ENCODE assay signal across 1 cellular context in genomic region chr6:116680880-116681672, GRCh38.
TF ChIP-seq lines count a peak whose summit lies in the region.

KPNA5 (plus strand) TSS chr6:116681211; CDS start chr6:116681335, 124 bp downstream.

TF ChIP-seq in HepG2, 621 proteins besides CTCF, POLR2A, EP300 and RAD21 (continued from another document and continues in another):
- TF ChIP-seq, protein P1, sequence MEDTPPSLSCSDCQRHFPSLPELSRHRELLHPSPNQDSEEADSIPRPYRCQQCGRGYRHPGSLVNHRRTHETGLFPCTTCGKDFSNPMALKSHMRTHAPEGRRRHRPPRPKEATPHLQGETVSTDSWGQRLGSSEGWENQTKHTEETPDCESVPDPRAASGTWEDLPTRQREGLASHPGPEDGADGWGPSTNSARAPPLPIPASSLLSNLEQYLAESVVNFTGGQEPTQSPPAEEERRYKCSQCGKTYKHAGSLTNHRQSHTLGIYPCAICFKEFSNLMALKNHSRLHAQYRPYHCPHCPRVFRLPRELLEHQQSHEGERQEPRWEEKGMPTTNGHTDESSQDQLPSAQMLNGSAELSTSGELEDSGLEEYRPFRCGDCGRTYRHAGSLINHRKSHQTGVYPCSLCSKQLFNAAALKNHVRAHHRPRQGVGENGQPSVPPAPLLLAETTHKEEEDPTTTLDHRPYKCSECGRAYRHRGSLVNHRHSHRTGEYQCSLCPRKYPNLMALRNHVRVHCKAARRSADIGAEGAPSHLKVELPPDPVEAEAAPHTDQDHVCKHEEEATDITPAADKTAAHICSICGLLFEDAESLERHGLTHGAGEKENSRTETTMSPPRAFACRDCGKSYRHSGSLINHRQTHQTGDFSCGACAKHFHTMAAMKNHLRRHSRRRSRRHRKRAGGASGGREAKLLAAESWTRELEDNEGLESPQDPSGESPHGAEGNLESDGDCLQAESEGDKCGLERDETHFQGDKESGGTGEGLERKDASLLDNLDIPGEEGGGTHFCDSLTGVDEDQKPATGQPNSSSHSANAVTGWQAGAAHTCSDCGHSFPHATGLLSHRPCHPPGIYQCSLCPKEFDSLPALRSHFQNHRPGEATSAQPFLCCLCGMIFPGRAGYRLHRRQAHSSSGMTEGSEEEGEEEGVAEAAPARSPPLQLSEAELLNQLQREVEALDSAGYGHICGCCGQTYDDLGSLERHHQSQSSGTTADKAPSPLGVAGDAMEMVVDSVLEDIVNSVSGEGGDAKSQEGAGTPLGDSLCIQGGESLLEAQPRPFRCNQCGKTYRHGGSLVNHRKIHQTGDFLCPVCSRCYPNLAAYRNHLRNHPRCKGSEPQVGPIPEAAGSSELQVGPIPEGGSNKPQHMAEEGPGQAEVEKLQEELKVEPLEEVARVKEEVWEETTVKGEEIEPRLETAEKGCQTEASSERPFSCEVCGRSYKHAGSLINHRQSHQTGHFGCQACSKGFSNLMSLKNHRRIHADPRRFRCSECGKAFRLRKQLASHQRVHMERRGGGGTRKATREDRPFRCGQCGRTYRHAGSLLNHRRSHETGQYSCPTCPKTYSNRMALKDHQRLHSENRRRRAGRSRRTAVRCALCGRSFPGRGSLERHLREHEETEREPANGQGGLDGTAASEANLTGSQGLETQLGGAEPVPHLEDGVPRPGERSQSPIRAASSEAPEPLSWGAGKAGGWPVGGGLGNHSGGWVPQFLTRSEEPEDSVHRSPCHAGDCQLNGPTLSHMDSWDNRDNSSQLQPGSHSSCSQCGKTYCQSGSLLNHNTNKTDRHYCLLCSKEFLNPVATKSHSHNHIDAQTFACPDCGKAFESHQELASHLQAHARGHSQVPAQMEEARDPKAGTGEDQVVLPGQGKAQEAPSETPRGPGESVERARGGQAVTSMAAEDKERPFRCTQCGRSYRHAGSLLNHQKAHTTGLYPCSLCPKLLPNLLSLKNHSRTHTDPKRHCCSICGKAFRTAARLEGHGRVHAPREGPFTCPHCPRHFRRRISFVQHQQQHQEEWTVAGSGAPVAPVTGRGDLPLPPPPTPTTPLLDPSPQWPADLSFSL (CRISPR knock-in tag; IDR thresholded peaks at IDR 0.05) = no peak
- peak; percentile 79; the same call in 1 of the 2 replicates for TF ChIP-seq ZBED4 (CRISPR knock-in tag; IDR thresholded peaks at IDR 0.05; ENCODE audit: borderline replicate concordance)
- no peak; the same call in none of the 2 replicates for TF ChIP-seq ZNF343 (CRISPR knock-in tag; IDR thresholded peaks at IDR 0.05)
- TF ChIP-seq TRIM24 (CRISPR knock-in tag; IDR thresholded peaks at IDR 0.05) = no peak
- TF ChIP-seq PRDM15 (CRISPR knock-in tag; IDR thresholded peaks at IDR 0.05) = no peak
- no peak for TF ChIP-seq SMARCC2 (IDR thresholded peaks at IDR 0.05)
- no peak for TF ChIP-seq NFIC (IDR thresholded peaks at IDR 0.05; ENCODE audit: low read length)
- no peak for TF ChIP-seq FLYWCH1 (CRISPR knock-in tag; IDR thresholded peaks at IDR 0.05)
- no peak for TF ChIP-seq HCFC1 (IDR thresholded peaks at IDR 0.05; ENCODE audit: low read depth, low read length)
- TF ChIP-seq TCF12 (IDR thresholded peaks at IDR 0.05) = no peak
- peak; percentile 29; the same call in 1 of the 2 replicates for TF ChIP-seq TCF12 (CRISPR knock-in tag; IDR thresholded peaks at IDR 0.05)
- TF ChIP-seq ZNF24 (IDR thresholded peaks at IDR 0.05) = peak; percentile 89
- 0 out of 2 replicates have a peak, but pooled peaks have one; percentile 28 for TF ChIP-seq ZBTB44 (CRISPR knock-in tag; IDR thresholded peaks at IDR 0.05)
- peak; percentile 77 for TF ChIP-seq ZNF331 (CRISPR knock-in tag; IDR thresholded peaks at IDR 0.05)
- TF ChIP-seq ZNF180 (CRISPR knock-in tag; IDR thresholded peaks at IDR 0.05; ENCODE audit: borderline replicate concordance, low read depth) = no peak
- peak; percentile 82 for TF ChIP-seq FOXC1 (CRISPR knock-in tag; IDR thresholded peaks at IDR 0.05; ENCODE audit: borderline replicate concordance)
- TF ChIP-seq ZIK1 (CRISPR knock-in tag; IDR thresholded peaks at IDR 0.05; ENCODE audit: borderline replicate concordance, low read depth) = no peak; the same call in 1 of the 2 replicates
- TF ChIP-seq ISX (CRISPR knock-in tag; conservative IDR thresholded peaks at IDR 0.05) = peak; percentile 32; the same call in 1 of the 2 replicates
- TF ChIP-seq, protein P2, sequence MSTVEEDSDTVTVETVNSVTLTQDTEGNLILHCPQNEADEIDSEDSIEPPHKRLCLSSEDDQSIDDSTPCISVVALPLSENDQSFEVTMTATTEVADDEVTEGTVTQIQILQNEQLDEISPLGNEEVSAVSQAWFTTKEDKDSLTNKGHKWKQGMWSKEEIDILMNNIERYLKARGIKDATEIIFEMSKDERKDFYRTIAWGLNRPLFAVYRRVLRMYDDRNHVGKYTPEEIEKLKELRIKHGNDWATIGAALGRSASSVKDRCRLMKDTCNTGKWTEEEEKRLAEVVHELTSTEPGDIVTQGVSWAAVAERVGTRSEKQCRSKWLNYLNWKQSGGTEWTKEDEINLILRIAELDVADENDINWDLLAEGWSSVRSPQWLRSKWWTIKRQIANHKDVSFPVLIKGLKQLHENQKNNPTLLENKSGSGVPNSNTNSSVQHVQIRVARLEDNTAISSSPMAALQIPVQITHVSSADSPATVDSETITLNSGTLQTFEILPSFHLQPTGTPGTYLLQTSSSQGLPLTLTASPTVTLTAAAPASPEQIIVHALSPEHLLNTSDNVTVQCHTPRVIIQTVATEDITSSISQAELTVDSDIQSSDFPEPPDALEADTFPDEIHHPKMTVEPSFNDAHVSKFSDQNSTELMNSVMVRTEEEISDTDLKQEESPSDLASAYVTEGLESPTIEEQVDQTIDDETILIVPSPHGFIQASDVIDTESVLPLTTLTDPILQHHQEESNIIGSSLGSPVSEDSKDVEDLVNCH (CRISPR knock-in tag; IDR thresholded peaks at IDR 0.05) = 0 out of 2 replicates have a peak, but pooled peaks have one; percentile 74
- TF ChIP-seq ZNF597 (CRISPR knock-in tag; IDR thresholded peaks at IDR 0.05) = peak; percentile 27; the same call in 1 of the 2 replicates
- TF ChIP-seq MZF1 (CRISPR knock-in tag; IDR thresholded peaks at IDR 0.05; ENCODE audit: borderline replicate concordance) = 0 out of 2 replicates have a peak, but pooled peaks have one; percentile 33
- TF ChIP-seq DPF2 (CRISPR knock-in tag; IDR thresholded peaks at IDR 0.05; ENCODE audit: borderline replicate concordance, low read depth) = peak; percentile 10; the same call in 1 of the 2 replicates
- TF ChIP-seq TAF15 (IDR thresholded peaks at IDR 0.05; ENCODE audit: low read depth, low read length, poor library complexity, severe bottlenecking) = peak; percentile 50
- TF ChIP-seq NFE2L2 (IDR thresholded peaks at IDR 0.05; ENCODE audit: low read length) = no peak
- no peak; the same call in 1 of the 2 replicates for TF ChIP-seq GZF1 (CRISPR knock-in tag; IDR thresholded peaks at IDR 0.05)
- TF ChIP-seq ZBTB26 (CRISPR knock-in tag; IDR thresholded peaks at IDR 0.05; ENCODE audit: borderline replicate concordance) = no peak
- no peak; the same call in 1 of the 2 replicates for TF ChIP-seq ZNF160 (CRISPR knock-in tag; IDR thresholded peaks at IDR 0.05)
- TF ChIP-seq, protein P3, sequence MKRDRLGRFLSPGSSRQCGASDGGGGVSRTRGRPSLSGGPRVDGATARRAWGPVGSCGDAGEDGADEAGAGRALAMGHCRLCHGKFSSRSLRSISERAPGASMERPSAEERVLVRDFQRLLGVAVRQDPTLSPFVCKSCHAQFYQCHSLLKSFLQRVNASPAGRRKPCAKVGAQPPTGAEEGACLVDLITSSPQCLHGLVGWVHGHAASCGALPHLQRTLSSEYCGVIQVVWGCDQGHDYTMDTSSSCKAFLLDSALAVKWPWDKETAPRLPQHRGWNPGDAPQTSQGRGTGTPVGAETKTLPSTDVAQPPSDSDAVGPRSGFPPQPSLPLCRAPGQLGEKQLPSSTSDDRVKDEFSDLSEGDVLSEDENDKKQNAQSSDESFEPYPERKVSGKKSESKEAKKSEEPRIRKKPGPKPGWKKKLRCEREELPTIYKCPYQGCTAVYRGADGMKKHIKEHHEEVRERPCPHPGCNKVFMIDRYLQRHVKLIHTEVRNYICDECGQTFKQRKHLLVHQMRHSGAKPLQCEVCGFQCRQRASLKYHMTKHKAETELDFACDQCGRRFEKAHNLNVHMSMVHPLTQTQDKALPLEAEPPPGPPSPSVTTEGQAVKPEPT (CRISPR knock-in tag; IDR thresholded peaks at IDR 0.05; ENCODE audit: low read depth) = peak; percentile 53; the same call in 1 of the 2 replicates
